Comparison of ENCODE assay signal across 9 cellular contexts in genomic region chr1:64242895-64243756, GRCh38. TPM values are rescaled to one million over a fixed set of nuclear protein-coding genes. Genes with fewer than 3 reads are reported as not detected.
DNase-seq lines count a peak whose midpoint lies in the region; FAIRE-seq and TF ChIP-seq lines count a peak whose summit lies in the region.
"Had no signal": no experiment of that assay in that cellular context is flagged by ENCODE, and none has a peak within 500 bp of the region (broad histone marks: within the 10 kb centered on the region; RNA-seq: fewer than 3 reads in every experiment).

No MANE protein-coding gene starts in this region.

- H3K9ac ChIP-seq in astrocyte (ENCODE audit: low read length) (no peak overlapping the region), keratinocyte (ENCODE audit: control insufficient read depth, extremely low read depth, insufficient read depth, low read length) (no peak overlapping the region)

- H3K27ac Mint-ChIP-seq in astrocyte (ENCODE audit: unreplicated experiment), result no peak overlapping the region

- H3K27me3 ChIP-seq in astrocyte (ENCODE audit: insufficient read depth, low read length) (no peaks in the 10 kb centered on the region), keratinocyte (ENCODE audit: control insufficient read depth, extremely low read depth, insufficient read depth, low read length) (no peaks in the 10 kb centered on the region), vagina (no peaks in the 10 kb centered on the region), H7 (ENCODE audit: control insufficient read depth, insufficient read depth, low read length) (no peaks in the 10 kb centered on the region)

- H3K9me3 ChIP-seq in astrocyte (ENCODE audit: insufficient read depth, low read depth, low read length) (no peaks in the 10 kb centered on the region), keratinocyte (ENCODE audit: control insufficient read depth, low read depth, low read length) (no peaks in the 10 kb centered on the region), vagina (no peaks in the 10 kb centered on the region)

- H3K36me3 ChIP-seq in astrocyte (ENCODE audit: insufficient read depth, low read length) (no peaks in the 10 kb centered on the region), keratinocyte (ENCODE audit: control insufficient read depth in 2 of 2, extremely low read depth in 1 of 2, insufficient read depth in 2 of 2, low read length in 2 of 2) (no peaks in the 10 kb centered on the region), vagina (no peaks in the 10 kb centered on the region), H7 (replicated peaks; ENCODE audit: control insufficient read depth, insufficient read depth, low read length) (no peaks in the 10 kb centered on the region)

- dilution Hi-C loops in keratinocyte (cut with MboI; ENCODE audit: extremely low pct_ligation_motif_present, low sequenced_read_pairs), result loop anchor here (25.0 kb wide), 1 partner anchor 656 kb away; the partner anchor contains the start of gene PGM1

- no peaks in the 10 kb centered on the region for H3K27me3 Mint-ChIP-seq in astrocyte (ENCODE audit: low read depth, unreplicated experiment)

- peaks cover 13% of the 10 kb centered on the region for H3K4me1 Mint-ChIP-seq in astrocyte (ENCODE audit: low read depth, unreplicated experiment)

- H3K4me2 ChIP-seq in astrocyte (ENCODE audit: low read length) (no peak overlapping the region), keratinocyte (ENCODE audit: control insufficient read depth, extremely low read depth, insufficient read depth, low read depth, low read length) (peak overlapping the region; percentile 13)

- FAIRE-seq in astrocyte (lab: Jason Lieb, UNC), result peak; percentile 80
- FAIRE-seq in keratinocyte (lab: Jason Lieb, UNC), result peak; percentile 65

- peak; percentile 13 for DNase-seq in AG09309 (ENCODE audit: low read depth)
- DNase-seq in NCI-H2196 treated with DMSO at 0.1 percent for 48 hours (lab: John Stamatoyannopoulos, UW; ENCODE audit: unreplicated experiment), result peak; percentile 42
- DNase-seq in astrocyte (ENCODE audit: low read depth), result no peak
- DNase-seq in keratinocyte (ENCODE audit: low read depth, low spot score), result no peak
- no peak for DNase-seq in vagina (ENCODE audit: extremely low spot score in 2 of 2)
- no peak for DNase-seq in GOT3 (lab: John Stamatoyannopoulos, UW)
- DNase-seq in H7, result no peak

- no peaks in the 10 kb centered on the region for H3K9me1 ChIP-seq in keratinocyte (ENCODE audit: control insufficient read depth, extremely low read depth, insufficient read depth, low read length)

- intact Hi-C loops in vagina (cut with DNase I), result loop anchor here (10.0 kb wide), 1 partner anchor 558 kb away; no protein-coding TSS in a partner anchor

- H3K4me1 ChIP-seq in astrocyte (ENCODE audit: insufficient read depth, low read length) (peaks cover 5% of the 10 kb centered on the region), keratinocyte (ENCODE audit: control insufficient read depth, extremely low read depth, insufficient read depth, low read length) (no peaks in the 10 kb centered on the region), vagina (no peaks in the 10 kb centered on the region)

- no peak for TF ChIP-seq POLR2A in vagina (IDR thresholded peaks at IDR 0.05)

- H3K4me3 ChIP-seq in AG09309 (ENCODE audit: control insufficient read depth, low read depth, low read length) (no peak overlapping the region), astrocyte (ENCODE audit: insufficient read depth, low read depth, low read length) (no peak overlapping the region), keratinocyte (ENCODE audit: control insufficient read depth in 2 of 3, extremely low read depth in 1 of 3, insufficient read depth in 2 of 3, low read depth in 1 of 3, low read length in 3 of 3) (no peak overlapping the region), vagina (no peak overlapping the region), H7 (ENCODE audit: insufficient read depth, low read depth, low read length) (no peak overlapping the region)

- peaks cover 3% of the 10 kb centered on the region for H3K9me3 Mint-ChIP-seq in astrocyte (ENCODE audit: unreplicated experiment)

- H3K36me3 Mint-ChIP-seq in astrocyte (ENCODE audit: low read depth, unreplicated experiment), result no peaks in the 10 kb centered on the region

- H3K27ac ChIP-seq in astrocyte (ENCODE audit: low read depth, low read length) (no peak overlapping the region), keratinocyte (ENCODE audit: control insufficient read depth, insufficient read depth, low read length) (no peak overlapping the region), vagina (no peak overlapping the region)

- no peak overlapping the region for H3K4me3 Mint-ChIP-seq in astrocyte (ENCODE audit: unreplicated experiment)

- H4K20me1 ChIP-seq in astrocyte (ENCODE audit: insufficient read depth, low read length) (no peaks in the 10 kb centered on the region), keratinocyte (ENCODE audit: control insufficient read depth, extremely low read depth, insufficient read depth, low read length) (no peaks in the 10 kb centered on the region)

- H2AFZ ChIP-seq in astrocyte (ENCODE audit: low read depth, low read length), result no peak overlapping the region
- no peak overlapping the region for H2AFZ ChIP-seq in keratinocyte (ENCODE audit: control insufficient read depth, low read length)

- no peaks in the 10 kb centered on the region for H3K79me2 ChIP-seq in astrocyte (ENCODE audit: insufficient read depth, low read length)
- H3K79me2 ChIP-seq in keratinocyte (ENCODE audit: control insufficient read depth, insufficient read depth, low read length), result no peaks in the 10 kb centered on the region

- TF ChIP-seq CTCF in AG09309 (IDR thresholded peaks at IDR 0.05; ENCODE audit: control insufficient read depth, insufficient read depth, low read depth, low read length, missing control alignments) (peak; percentile 34), GM12872 (IDR thresholded peaks at IDR 0.05; ENCODE audit: insufficient read depth, low read depth, low read length) (peak; percentile 13; the same call in 1 of the 3 replicates), astrocyte (IDR thresholded peaks at IDR 0.05; ENCODE audit: insufficient read depth, low read depth, low read length) (peak; percentile 42), keratinocyte (optimal IDR thresholded peaks at IDR 0.05 in 1 of 3, IDR thresholded peaks at IDR 0.05 in 1 of 3, conservative IDR thresholded peaks at IDR 0.05 in 1 of 3; ENCODE audit: extremely low read depth in 1 of 3, insufficient read depth in 2 of 3, low read length in 3 of 3) (peak in 1 of 3 experiments; percentile 46), vagina (IDR thresholded peaks at IDR 0.05) (peak; percentile 30 to 50 (median 34))

RNA-seq across cellular contexts. Expression of gene UBE2U, which starts 39.7 kb away (rescaled TPM):
- total RNA-seq in astrocyte (not detected in 2 replicates), vagina (not detected)
- not detected in 3 replicates for polyA plus RNA-seq in keratinocyte
- not detected for polyA plus RNA-seq in keratinocyte (2011; ENCODE audit: low read depth)
- not detected in 2 replicates for polyA plus RNA-seq in keratinocyte (2011; cell fraction: cytosol; rRNA removed)
- not detected in 2 replicates for polyA plus RNA-seq in keratinocyte (2011; cell fraction: nucleus; rRNA removed)
- polyA plus RNA-seq in keratinocyte (2012; ENCODE audit: low replicate concordance), result not detected in 2 replicates
- polyA minus RNA-seq in keratinocyte, result not detected in 3 replicates
- not detected for polyA minus RNA-seq in keratinocyte (2011; cell fraction: cytosol; rRNA and poly(A)+ RNA removed)
- not detected in 2 replicates for polyA minus RNA-seq in keratinocyte (2011; cell fraction: nucleus; rRNA and poly(A)+ RNA removed)
- total RNA-seq in H7 (2014; rRNA removed; shearing (Covaris generic)), result not detected in 2 replicates
- total RNA-seq: pulmonary artery endothelial cell had no signal

Comparison
In these comparisons a context has a peak if more than half of its experiments do, and no peak if none do; other contexts are left out.
1. DNase-seq: peak in AG09309 (single experiment) and NCI-H2196 treated with DMSO at 0.1 percent for 48 hours (single experiment); none in astrocyte (single experiment), keratinocyte (single experiment), vagina (0 of 2), GOT3 (single experiment) and H7 (single experiment).